1 cellular context compared by ENCODE assay signal in genomic region chr19:40754611-40755247, GRCh38.
TF ChIP-seq lines count a peak whose summit lies in the region.

No MANE protein-coding gene starts in this region.

TF ChIP-seq in IMR-90, 13 proteins besides CTCF, POLR2A, EP300 and RAD21:
- TF ChIP-seq RFX5 (IDR thresholded peaks at IDR 0.05; ENCODE audit: low read depth, low read length) (no peak), CEBPB (IDR thresholded peaks at IDR 0.05; ENCODE audit: low read depth, low read length) (peak; percentile 56), MXI1 (IDR thresholded peaks at IDR 0.05; ENCODE audit: borderline replicate concordance, low read depth, low read length) (no peak)
